In genomic region chr2:32735370-32735769, GRCh38 we compare ENCODE assay signal across 20 cellular contexts.
DNase-seq lines count a peak whose midpoint lies in the region; ATAC-seq, FAIRE-seq and TF ChIP-seq lines count a peak whose summit lies in the region.
"Had no signal": no experiment of that assay in that cellular context is flagged by ENCODE, and none has a peak within 500 bp of the region (broad histone marks: within the 10 kb centered on the region; RNA-seq: fewer than 3 reads in every experiment).

No MANE protein-coding gene starts in this region.

- H3K36me3 ChIP-seq in SK-N-MC (ENCODE audit: insufficient read depth, low read length): peaks cover 9% of the 10 kb centered on the region; the same call in 1 of the 2 replicates

- H3K27ac Mint-ChIP-seq in Calu3 (ENCODE audit: unreplicated experiment): no peak overlapping the region
- H3K27ac Mint-ChIP-seq: B cell; CD4-positive, alpha-beta T cell; HFFc6 had no signal

- H3K4me1 Mint-ChIP-seq in Calu3 (ENCODE audit: low read depth, unreplicated experiment): no peaks in the 10 kb centered on the region
- H3K4me1 Mint-ChIP-seq: B cell had no signal

- TF ChIP-seq POLR2A in H54 (IDR thresholded peaks at IDR 0.05; ENCODE audit: low read depth, low read length): no peak

- H3K9ac ChIP-seq in SK-N-MC (ENCODE audit: insufficient read length): peak overlapping the region; percentile 17

- no peaks in the 10 kb centered on the region for H3K27me3 Mint-ChIP-seq in Calu3 (ENCODE audit: unreplicated experiment)
- H3K27me3 Mint-ChIP-seq: B cell; CD4-positive, alpha-beta T cell had no signal

- no peaks in the 10 kb centered on the region for H3K9me3 ChIP-seq in SK-N-MC (ENCODE audit: low read depth, low read length)
- H3K9me3 ChIP-seq: HAP-1 had no signal

- no TSS peak for BruUV-seq in Calu3 (replicated peaks; lab: Mats Ljungman, UMichigan)

- ATAC-seq in esophagus mucosa: no peak

- no peaks in the 10 kb centered on the region for H3K9me3 Mint-ChIP-seq in Calu3 (ENCODE audit: low read depth, unreplicated experiment)
- H3K9me3 Mint-ChIP-seq: CD4-positive, alpha-beta T cell; HFFc6 had no signal

- peak; percentile 33 for FAIRE-seq in H54 (lab: Jason Lieb, UNC)
- FAIRE-seq: A204.1, G401.6, GM12891, HTR-8/SVneo had no signal

- CTCF ChIA-PET in Calu3 (lab: Charles Lee): no interaction called here

- no peaks in the 10 kb centered on the region for H3K36me3 Mint-ChIP-seq in Calu3 (ENCODE audit: insufficient read depth, unreplicated experiment)

- no peak overlapping the region for H3K4me3 Mint-ChIP-seq in Calu3 (ENCODE audit: low read depth, unreplicated experiment)
- H3K4me3 Mint-ChIP-seq: B cell; CD4-positive, alpha-beta T cell; HFFc6 had no signal

- DNase-seq in H54 (ENCODE audit: insufficient read length, low spot score): no peak
- no peak for DNase-seq in SK-N-MC (ENCODE audit: low read depth, low spot score)
- DNase-seq in amniotic epithelial cell (ENCODE audit: low read depth): peak; percentile 92
- peak; percentile 73 for DNase-seq in fibroblast of the aortic adventitia (ENCODE audit: low read depth)
- no peak for DNase-seq in cerebellar cortex (ENCODE audit: low spot score)
- DNase-seq in Calu3: no peak
- DNase-seq: C1 segment of cervical spinal cord; CD4-positive, alpha-beta T cell; DMS153; DMS79 treated with DMSO at 0.1 percent for 48 hours; EL; GOT3; HFFc6 had no signal

- peak overlapping the region; percentile 22 for H3K4me3 ChIP-seq in SK-N-MC
- no peak overlapping the region for H3K4me3 ChIP-seq in fibroblast of the aortic adventitia (ENCODE audit: low read depth, low read length)
- H3K4me3 ChIP-seq: HAP-1 had no signal

- TF ChIP-seq CTCF in fibroblast of the aortic adventitia (IDR thresholded peaks at IDR 0.05; ENCODE audit: insufficient read depth, low read length) (no peak), Calu3 (IDR thresholded peaks at IDR 0.05; ENCODE audit: unreplicated experiment) (no peak)

- intact Hi-C loops in Calu3 (cut with micrococcal nuclease; ENCODE audit: unreplicated experiment): no loop called here

- H3K27ac ChIP-seq in SK-N-MC: peak overlapping the region; percentile 79

Comparison
In these comparisons a context has a peak if more than half of its experiments do, and no peak if none do; other contexts are left out.
1. DNase-seq: peak in amniotic epithelial cell (single experiment) and fibroblast of the aortic adventitia (single experiment); none in H54 (single experiment), SK-N-MC (single experiment), cerebellar cortex (single experiment) and Calu3 (single experiment).